Comparison of ENCODE assay signal across 21 cellular contexts in genomic region chr16:56029026-56029425, GRCh38.
"Had no signal": no experiment of that assay in that cellular context is flagged by ENCODE, and none has a peak within 500 bp of the region (broad histone marks: within the 10 kb centered on the region; RNA-seq: fewer than 3 reads in every experiment).

No MANE protein-coding gene starts in this region.

- H3K4me3 Mint-ChIP-seq: activated CD4-positive, alpha-beta T cell treated with anti-CD3 and anti-CD28 coated beads, Interleukin-2, amount 10 ng/mL, durations not matched to agents 7 days and 5 days; activated CD8-positive, alpha-beta T cell treated with anti-CD3 and anti-CD28 coated beads, Interleukin-2, amount 10 ng/mL, durations not matched to agents 7 days and 5 days; activated naive CD4-positive, alpha-beta T cell treated with anti-CD3 and anti-CD28 coated beads for 36 hours; activated T-cell treated with anti-CD3 and anti-CD28 coated beads, Interleukin-2, amount 50 U/mL, for 24 hours; brain; nephron; stimulated activated naive CD8-positive, alpha-beta T cell treated with anti-CD3 and anti-CD28 coated beads, Interleukin-15, amount 100 ng/mL, for 72 hours had no signal

- H3K9me3 ChIP-seq: heart right ventricle, lower lobe of right lung, suprapubic skin, transverse colon, vagina had no signal

- H3K27ac Mint-ChIP-seq: activated CD4-positive, alpha-beta T cell treated with anti-CD3 and anti-CD28 coated beads, Interleukin-2, amount 10 ng/mL, durations not matched to agents 7 days and 5 days; activated CD8-positive, alpha-beta T cell treated with anti-CD3 and anti-CD28 coated beads, Interleukin-2, amount 10 ng/mL, durations not matched to agents 7 days and 5 days; activated naive CD4-positive, alpha-beta T cell treated with anti-CD3 and anti-CD28 coated beads for 36 hours; activated T-cell treated with anti-CD3 and anti-CD28 coated beads, Interleukin-2, amount 50 U/mL, for 24 hours; brain; nephron; stimulated activated naive CD8-positive, alpha-beta T cell treated with anti-CD3 and anti-CD28 coated beads, Interleukin-15, amount 100 ng/mL, for 72 hours had no signal

- H3K4me2 ChIP-seq: smooth muscle cell had no signal

- H3K27ac ChIP-seq: dorsolateral prefrontal cortex, heart right ventricle, lower lobe of right lung, suprapubic skin, transverse colon, vagina had no signal

- DNase-seq: activated CD4-positive, alpha-beta T cell treated with anti-CD3 and anti-CD28 coated beads, Interleukin-2, amount 10 ng/mL, durations not matched to agents 7 days and 5 days; activated CD8-positive, alpha-beta T cell treated with anti-CD3 and anti-CD28 coated beads, Interleukin-2, amount 10 ng/mL, durations not matched to agents 7 days and 5 days; activated naive CD4-positive, alpha-beta T cell treated with anti-CD3 and anti-CD28 coated beads for 36 hours; activated T-cell treated with anti-CD3 and anti-CD28 coated beads, Interleukin-2, amount 50 U/mL, for 24 hours; anterior cingulate cortex; caudate nucleus; dorsolateral prefrontal cortex; erythroblast; heart right ventricle; lower lobe of right lung; stimulated activated CD4-positive, alpha-beta T cell treated with anti-CD3 and anti-CD28 coated beads, Interleukin-4, amount 100 ng/mL, for 1 hour; stimulated activated naive CD8-positive, alpha-beta T cell treated with anti-CD3 and anti-CD28 coated beads, Interleukin-15, amount 100 ng/mL, for 72 hours; T-helper 1 cell; T-helper 9 cell; transverse colon had no signal

- H3K27me3 ChIP-seq: dorsolateral prefrontal cortex, heart right ventricle, transverse colon, vagina had no signal

- H3K27me3 Mint-ChIP-seq: stimulated activated naive CD8-positive, alpha-beta T cell treated with anti-CD3 and anti-CD28 coated beads, Interleukin-15, amount 100 ng/mL, for 72 hours had no signal

- H3K4me3 ChIP-seq: dorsolateral prefrontal cortex, heart right ventricle, lower lobe of right lung, smooth muscle cell, suprapubic skin, transverse colon, vagina had no signal

- H3K9me3 Mint-ChIP-seq: activated CD4-positive, alpha-beta T cell treated with anti-CD3 and anti-CD28 coated beads, Interleukin-2, amount 10 ng/mL, durations not matched to agents 7 days and 5 days; activated naive CD4-positive, alpha-beta T cell treated with anti-CD3 and anti-CD28 coated beads for 36 hours; activated T-cell treated with anti-CD3 and anti-CD28 coated beads, Interleukin-2, amount 50 U/mL, for 24 hours; brain; nephron; stimulated activated naive CD8-positive, alpha-beta T cell treated with anti-CD3 and anti-CD28 coated beads, Interleukin-15, amount 100 ng/mL, for 72 hours had no signal

- H3K36me3 ChIP-seq: heart right ventricle, lower lobe of right lung, suprapubic skin, transverse colon, vagina had no signal

- H3K4me1 ChIP-seq: lower lobe of right lung, suprapubic skin, transverse colon, vagina had no signal

- H3K4me1 Mint-ChIP-seq: activated CD4-positive, alpha-beta T cell treated with anti-CD3 and anti-CD28 coated beads, Interleukin-2, amount 10 ng/mL, durations not matched to agents 7 days and 5 days; brain; nephron; stimulated activated naive CD8-positive, alpha-beta T cell treated with anti-CD3 and anti-CD28 coated beads, Interleukin-15, amount 100 ng/mL, for 72 hours had no signal

- ATAC-seq: activated CD8-positive, alpha-beta T cell treated with anti-CD3 and anti-CD28 coated beads, Interleukin-2, amount 10 ng/mL, durations not matched to agents 7 days and 5 days; heart right ventricle; lower lobe of right lung; sciatic nerve; stimulated activated naive CD8-positive, alpha-beta T cell treated with anti-CD3 and anti-CD28 coated beads, Interleukin-15, amount 100 ng/mL, for 72 hours had no signal

- H3K36me3 Mint-ChIP-seq: brain had no signal
